10 cellular contexts compared by ENCODE assay signal in the genomic region with DNA sequence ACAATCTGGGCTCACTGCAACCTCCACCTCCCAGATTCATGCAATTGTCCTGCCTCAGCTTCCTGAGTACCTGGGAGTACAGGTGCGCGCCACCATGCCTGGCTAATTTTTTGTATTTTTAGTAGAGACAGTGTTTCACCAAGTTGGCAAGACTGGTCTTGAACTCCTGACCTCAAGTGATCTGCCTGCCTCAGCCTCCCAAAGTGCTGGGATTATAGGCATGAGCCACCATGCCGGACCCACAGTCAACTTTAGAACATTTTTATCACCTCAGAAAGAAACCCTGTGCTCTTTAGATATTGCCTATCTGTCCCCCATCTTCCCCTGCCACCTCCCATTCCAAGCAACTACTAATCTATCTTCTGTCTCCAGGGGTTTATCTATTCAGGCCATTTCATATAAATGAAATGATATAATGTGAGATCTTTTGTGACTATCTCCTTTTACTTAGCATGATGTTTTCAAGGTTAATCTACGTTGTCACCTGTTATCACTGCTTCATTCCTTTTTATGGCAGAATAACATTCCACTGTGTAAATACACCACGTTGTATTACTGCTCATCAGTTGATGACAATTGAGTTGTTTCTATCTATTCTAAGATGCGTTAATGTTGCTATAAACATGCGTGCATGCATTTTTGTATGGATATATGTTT.
"Had no signal": no experiment of that assay in that cellular context is flagged by ENCODE, and none has a peak within 500 bp of the region (broad histone marks: within the 10 kb centered on the region; RNA-seq: fewer than 3 reads in every experiment).

No MANE protein-coding gene starts in this region.

- ATAC-seq: GM23338 had no signal

- H3K4me2 ChIP-seq: GM23338, KMS-11 had no signal

- DNase-seq: H9, HCEC 1CT, HFFc6, IMR-90, KBM-7 had no signal

- H2AFZ ChIP-seq: GM23338 had no signal

- H3K27ac ChIP-seq: HL-60, KMS-11 had no signal

- H3K4me3 ChIP-seq: GM23338 had no signal

- FAIRE-seq: H1, H54 had no signal

- H3K9ac ChIP-seq: KMS-11 had no signal
